In genomic region chr11:86153439-86153838, GRCh38 we compare ENCODE assay signal across 22 cellular contexts.
DNase-seq lines count a peak whose midpoint lies in the region; ATAC-seq and TF ChIP-seq lines count a peak whose summit lies in the region.
"Had no signal": no experiment of that assay in that cellular context is flagged by ENCODE, and none has a peak within 500 bp of the region (broad histone marks: within the 10 kb centered on the region; RNA-seq: fewer than 3 reads in every experiment).

No MANE protein-coding gene starts in this region.

- no peak overlapping the region for H3K4me3 Mint-ChIP-seq in Calu3 (ENCODE audit: low read depth, unreplicated experiment)
- H3K4me3 Mint-ChIP-seq in T-helper 17 cell: no peak overlapping the region
- H3K4me3 Mint-ChIP-seq in osteocyte (ENCODE audit: unreplicated experiment): no peak overlapping the region
- H3K4me3 Mint-ChIP-seq: CD4-positive, alpha-beta memory T cell had no signal

- H3K4me3 ChIP-seq in gastroesophageal sphincter (no peak overlapping the region), mammary epithelial cell (replicated peaks in 1 of 3; ENCODE audit: insufficient read depth in 1 of 3, low read depth in 2 of 3, low read length in 3 of 3) (no peak overlapping the region)
- H3K4me3 ChIP-seq: PC-9 had no signal

- no peaks in the 10 kb centered on the region for H3K36me3 Mint-ChIP-seq in Calu3 (ENCODE audit: insufficient read depth, unreplicated experiment)
- H3K36me3 Mint-ChIP-seq in T-helper 17 cell (ENCODE audit: low read depth): peaks cover 2% of the 10 kb centered on the region
- H3K36me3 Mint-ChIP-seq in osteocyte (ENCODE audit: unreplicated experiment): no peaks in the 10 kb centered on the region
- H3K36me3 Mint-ChIP-seq: CD4-positive, alpha-beta memory T cell had no signal

- peaks cover 42% of the 10 kb centered on the region for H3K4me1 Mint-ChIP-seq in Calu3 (ENCODE audit: low read depth, unreplicated experiment)
- H3K4me1 Mint-ChIP-seq in T-helper 17 cell: peaks cover 29% of the 10 kb centered on the region
- H3K4me1 Mint-ChIP-seq in osteocyte (ENCODE audit: unreplicated experiment): peaks cover 63% of the 10 kb centered on the region

- peak overlapping the region; percentile 94 for H3K27ac Mint-ChIP-seq in Calu3 (ENCODE audit: unreplicated experiment)
- peak overlapping the region; percentile 34 for H3K27ac Mint-ChIP-seq in T-helper 17 cell
- peak overlapping the region; percentile 96 for H3K27ac Mint-ChIP-seq in osteocyte (ENCODE audit: unreplicated experiment)

- TF ChIP-seq EP300 in gastroesophageal sphincter (IDR thresholded peaks at IDR 0.05): no peak

- no peak for TF ChIP-seq CTCF in Calu3 (IDR thresholded peaks at IDR 0.05; ENCODE audit: unreplicated experiment)
- TF ChIP-seq CTCF in gastroesophageal sphincter (IDR thresholded peaks at IDR 0.05): no peak
- no peak for TF ChIP-seq CTCF in osteocyte (IDR thresholded peaks at IDR 0.05)
- no peak for TF ChIP-seq CTCF in mammary epithelial cell (conservative IDR thresholded peaks at IDR 0.05 in 1 of 2, IDR thresholded peaks at IDR 0.05 in 1 of 2; ENCODE audit: extremely low read depth in 1 of 2, insufficient read depth in 1 of 2, low read depth in 1 of 2, low read length in 2 of 2)

- BruUV-seq in Calu3 (replicated peaks; lab: Mats Ljungman, UMichigan) (no TSS peak), mammary epithelial cell (replicated peaks; lab: Mats Ljungman, UMichigan) (no TSS peak)

- CTCF ChIA-PET in Calu3 (lab: Charles Lee) (interaction anchor here (0.9 to 1.0 kb wide), 2 partner anchors 9 to 40 kb away, joined by 3 read pairs; no protein-coding TSS in a partner anchor), mammary epithelial cell (lab: Charles Lee; ENCODE audit: low non-redundant PET) (no interaction called here)

- ATAC-seq in T-helper 17 cell (no peak), gastroesophageal sphincter (no peak), GM18520 (IDR thresholded peaks at IDR 0.05; ENCODE audit: unreplicated experiment) (no peak), GM19023 (IDR thresholded peaks at IDR 0.05; ENCODE audit: unreplicated experiment) (no peak)

- no peak overlapping the region for H2AFZ ChIP-seq in mammary epithelial cell (ENCODE audit: low read depth, low read length)
- H2AFZ ChIP-seq: PC-9 had no signal

- H3K79me2 ChIP-seq in mammary epithelial cell (ENCODE audit: insufficient read depth, low read length): no peaks in the 10 kb centered on the region

- H3K27me3 ChIP-seq in gastroesophageal sphincter (no peaks in the 10 kb centered on the region), mammary epithelial cell (ENCODE audit: insufficient read depth, low read length) (no peaks in the 10 kb centered on the region)
- H3K27me3 ChIP-seq: BE2C had no signal

- peak overlapping the region in 3 of 4 donors; percentile 79 to 86 (median 81) for H3K27ac ChIP-seq in gastroesophageal sphincter
- H3K27ac ChIP-seq in mammary epithelial cell (ENCODE audit: insufficient read depth, low read depth, low read length): no peak overlapping the region
- H3K27ac ChIP-seq: PC-9, RWPE1 had no signal

- DNase-seq in Calu3: no peak
- DNase-seq in T-helper 17 cell: no peak
- no peak for DNase-seq in osteocyte (ENCODE audit: extremely low spot score, unreplicated experiment)
- DNase-seq in mammary epithelial cell: no peak
- DNase-seq in CD1c-positive myeloid dendritic cell (ENCODE audit: extremely low spot score): no peak
- DNase-seq: BE2C; CD4-positive, alpha-beta memory T cell; DMS53; EL; IMR-90; Kasumi-1; MM.1S; NCI-H1092; NCI-H1436 treated with DMSO at 0.1 percent for 48 hours; NCI-H2029; NCI-H345; NCI-H524 treated with DMSO at 0.1 percent for 48 hours had no signal

- H3K36me3 ChIP-seq in gastroesophageal sphincter (no peaks in the 10 kb centered on the region), mammary epithelial cell (ENCODE audit: insufficient read depth, low read length) (no peaks in the 10 kb centered on the region)
- H3K36me3 ChIP-seq: BE2C had no signal

- H3K9me3 Mint-ChIP-seq in Calu3 (ENCODE audit: low read depth, unreplicated experiment) (no peaks in the 10 kb centered on the region), osteocyte (ENCODE audit: unreplicated experiment) (no peaks in the 10 kb centered on the region)
- H3K9me3 Mint-ChIP-seq: CD4-positive, alpha-beta memory T cell had no signal

- in situ Hi-C loops in mammary epithelial cell (cut with MboI; ENCODE audit: low sequenced_read_pairs in 2 of 2): no loop called here

- H3K4me1 ChIP-seq in gastroesophageal sphincter (peaks cover 16 to 65% (median 22%) of the 10 kb centered on the region in 3 donors), mammary epithelial cell (ENCODE audit: insufficient read depth, low read length) (peaks cover 52% of the 10 kb centered on the region)
- H3K4me1 ChIP-seq: BE2C had no signal

- intact Hi-C loops in Calu3 (cut with micrococcal nuclease; ENCODE audit: unreplicated experiment): loop anchor here (2.0 to 5.0 kb wide), 3 partner anchors 19 to 86 kb away; partner anchors contain the start of gene PICALM
- intact Hi-C loops in mammary epithelial cell (cut with micrococcal nuclease): loop anchor here (2.0 kb wide), 1 partner anchor 85 kb away; the partner anchor contains the start of gene PICALM

- H3K9me3 ChIP-seq in T-helper 17 cell (ENCODE audit: control insufficient read depth, low read length, poor library complexity, severe bottlenecking) (no peaks in the 10 kb centered on the region), gastroesophageal sphincter (no peaks in the 10 kb centered on the region), mammary epithelial cell (replicated peaks; ENCODE audit: insufficient read depth, low read length) (no peaks in the 10 kb centered on the region)
- H3K9me3 ChIP-seq: BE2C had no signal

- dilution Hi-C loops in mammary epithelial cell (cut with HindIII; ENCODE audit: low sequenced_read_pairs): loop anchor here (5.0 kb wide), 1 partner anchor 86 kb away; the partner anchor contains the start of gene PICALM

- H3K4me2 ChIP-seq in mammary epithelial cell (ENCODE audit: insufficient read depth, low read depth, low read length): no peak overlapping the region
- H3K4me2 ChIP-seq: PC-9 had no signal

- H3K27me3 Mint-ChIP-seq in Calu3 (ENCODE audit: unreplicated experiment) (no peaks in the 10 kb centered on the region), T-helper 17 cell (no peaks in the 10 kb centered on the region), osteocyte (ENCODE audit: unreplicated experiment) (no peaks in the 10 kb centered on the region)
- H3K27me3 Mint-ChIP-seq: CD4-positive, alpha-beta memory T cell had no signal

- no peaks in the 10 kb centered on the region for H4K20me1 ChIP-seq in mammary epithelial cell (ENCODE audit: insufficient read depth, low read length)

- no peak for TF ChIP-seq POLR2A in gastroesophageal sphincter (IDR thresholded peaks at IDR 0.05)

- WGBS in gastroesophageal sphincter (ENCODE audit: low coverage in 1 of 2), 2 donors: 30% methylated on average over 1 of the region's 1 CpG; no CpG with 5 or more reads in 1 of the 2 donors
- 100% methylated on average over 1 of the region's 1 CpG for WGBS in mammary epithelial cell (ENCODE audit: low coverage, missing lambda C conversion rate)

- no peak overlapping the region for H3K9ac ChIP-seq in mammary epithelial cell (ENCODE audit: insufficient read depth, low read length)

Comparison
In these comparisons a context has a peak if more than half of its experiments do, and no peak if none do; other contexts are left out.
1. H3K27ac Mint-ChIP-seq: peak in every context shown above with its lines; median percentile 96 in osteocyte; 94 in Calu3; 34 in T-helper 17 cell.